ENCODE assay signal across 9 cellular contexts in the genomic region with DNA sequence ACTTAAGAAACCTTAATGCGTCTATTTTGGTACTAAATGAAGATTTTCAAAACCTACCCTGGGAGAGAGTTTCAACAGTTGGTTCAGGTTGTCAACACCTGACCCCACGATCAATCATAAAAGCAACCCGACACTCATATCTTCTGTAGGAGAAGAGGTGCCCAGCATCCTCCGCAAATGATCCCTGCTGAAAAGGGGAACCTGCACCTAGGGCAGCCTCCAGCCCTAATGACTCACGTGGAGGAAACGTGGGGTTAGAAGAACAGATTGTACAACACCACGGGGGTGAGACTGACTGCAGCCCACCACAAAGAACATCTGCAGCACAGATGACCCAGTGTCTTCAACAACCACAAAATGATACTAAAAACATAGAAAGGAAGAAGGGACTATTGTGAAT.
DNase-seq lines count a peak whose midpoint lies in the region; ATAC-seq lines count a peak whose summit lies in the region.
"Had no signal": no experiment of that assay in that cellular context is flagged by ENCODE, and none has a peak within 500 bp of the region (broad histone marks: within the 10 kb centered on the region; RNA-seq: fewer than 3 reads in every experiment).

No MANE protein-coding gene starts in this region.

- peak; percentile 32 to 66 for DNase-seq in AML-193 (lab: John Stamatoyannopoulos, UW)
- DNase-seq in brain pericyte (ENCODE audit: low read depth, low spot score), result peak; percentile 74
- no peak for DNase-seq in T1000 (lab: John Stamatoyannopoulos, UW)
- DNase-seq in 8988T, result no peak
- no peak for DNase-seq in activated CD4-positive, alpha-beta T cell treated with anti-CD3 and anti-CD28 coated beads, Interleukin-2, amount 50 U/mL, for 1 hour
- DNase-seq in amniotic stem cell (lab: John Stamatoyannopoulos, UW), result no peak
- DNase-seq: NCI-H345 had no signal

- ATAC-seq in GM19452 (IDR thresholded peaks at IDR 0.05; ENCODE audit: unreplicated experiment) (peak; percentile 64), HG03342 (IDR thresholded peaks at IDR 0.05; ENCODE audit: unreplicated experiment) (peak; percentile 48)

Comparison
In these comparisons a context has a peak if more than half of its experiments do, and no peak if none do; other contexts are left out.
1. DNase-seq: peak in AML-193 (2 of 2) and brain pericyte (single experiment); none in T1000 (single experiment), 8988T (single experiment), activated CD4-positive, alpha-beta T cell treated with anti-CD3 and anti-CD28 coated beads, Interleukin-2, amount 50 U/mL, for 1 hour (single experiment) and amniotic stem cell (single experiment).